Comparison of ENCODE assay signal across 26 cellular contexts in the genomic region with DNA sequence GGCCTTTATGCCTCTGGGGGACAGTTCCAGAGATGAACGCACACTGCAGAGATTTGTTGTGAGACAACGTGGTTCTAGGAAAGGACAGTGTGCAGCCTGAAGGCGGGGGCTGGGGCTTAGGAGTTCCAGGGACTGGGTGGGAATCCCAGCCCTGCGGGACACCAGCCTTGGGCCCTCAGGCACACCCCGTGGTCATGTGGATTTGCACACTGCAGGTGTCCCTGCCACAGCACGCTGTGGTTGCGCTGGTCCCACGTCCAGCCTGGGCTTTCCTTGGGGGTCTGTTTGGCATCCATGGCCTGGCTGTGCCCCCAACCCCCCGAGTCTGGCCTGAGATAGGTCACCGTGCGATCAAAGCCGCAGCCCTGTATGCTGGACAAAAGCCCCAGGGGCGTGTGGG. TPM values are rescaled to one million over a fixed set of nuclear protein-coding genes. Genes with fewer than 3 reads are reported as not detected.
A peak's percentile ranks its signal among the peaks of the same experiment; 100 is the strongest.
DNase-seq lines count a peak whose midpoint lies in the region; ATAC-seq and TF ChIP-seq lines count a peak whose summit lies in the region.
"Had no signal": no experiment of that assay in that cellular context is flagged by ENCODE, and none has a peak within 500 bp of the region (broad histone marks: within the 10 kb centered on the region; RNA-seq: fewer than 3 reads in every experiment).

No MANE protein-coding gene starts in this region.

- H3K4me1 Mint-ChIP-seq in H9 = peaks cover 3 to 20% of the 10 kb centered on the region in 2 experiments

- H3K9me3 ChIP-seq in H9 (ENCODE audit: control insufficient read depth, low read depth, low read length) (no peaks in the 10 kb centered on the region), esophagus muscularis mucosa (no peaks in the 10 kb centered on the region), neuronal stem cell (replicated peaks in 1 of 2; ENCODE audit: control insufficient read depth in 2 of 2, insufficient read depth in 1 of 2, low read depth in 1 of 2, low read length in 2 of 2) (peaks cover 0 to 2% of the 10 kb centered on the region in 2 donors), transverse colon (no peaks in the 10 kb centered on the region)
- H3K9me3 ChIP-seq: BLaER1, SJSA1 had no signal

- peaks cover 2% of the 10 kb centered on the region; the same call in 1 of the 2 replicates for H3K27me3 Mint-ChIP-seq in H9 (ENCODE audit: low read depth)
- H3K27me3 Mint-ChIP-seq: CD4-positive, alpha-beta T cell had no signal

- TF ChIP-seq CTCF in H9 (conservative IDR thresholded peaks at IDR 0.05) = no peak
- TF ChIP-seq CTCF in esophagus muscularis mucosa (IDR thresholded peaks at IDR 0.05) = no peak
- no peak for TF ChIP-seq CTCF in transverse colon (IDR thresholded peaks at IDR 0.05)

- no peak overlapping the region for H3T11ph ChIP-seq in H9 (ENCODE audit: low read length)

- ATAC-seq in left colon = no peak
- ATAC-seq: GM12878, GM23338, HCT116, Right ventricle myocardium inferior had no signal

- intact Hi-C loops in esophagus muscularis mucosa (cut with DNase I) (no loop called here), transverse colon (cut with DNase I; ENCODE audit: low total_unique reads) (loop anchor here (5.0 kb wide), 1 partner anchor 57 kb away; no protein-coding TSS in a partner anchor), left colon (cut with DNase I, micrococcal nuclease) (no loop called here)

- DNase-seq in H9 = no peak
- DNase-seq in esophagus muscularis mucosa (ENCODE audit: extremely low spot score) = no peak
- no peak for DNase-seq in neuronal stem cell (ENCODE audit: low spot score)
- DNase-seq in transverse colon = no peak
- DNase-seq in NCI-H82 treated with DMSO at 0.1 percent for 48 hours (lab: John Stamatoyannopoulos, UW; ENCODE audit: unreplicated experiment) = no peak
- no peak for DNase-seq in NOMO-1 treated with dmso at 0.1 percent for 144 hours (lab: John Stamatoyannopoulos, UW; ENCODE audit: unreplicated experiment)
- no peak for DNase-seq in left colon
- DNase-seq in GM19238 (ENCODE audit: insufficient read length, low spot score) = no peak
- DNase-seq: ACHN; CD4-positive, alpha-beta T cell; COR-L47; DMS79 treated with DMSO at 0.1 percent for 48 hours; NCI-H1105; NCI-H2029 treated with DMSO at 0.1 percent for 48 hours; NCI-H226; NCI-H510A treated with DMSO at 0.1 percent for 48 hours; NCI-H748 treated with DMSO at 0.1 percent for 48 hours; OCI-M1 had no signal

- H3K27ac ChIP-seq in H9 (ENCODE audit: insufficient read length, low read depth, low read length) (no peak overlapping the region), esophagus muscularis mucosa (replicated peaks in 1 of 4) (peak overlapping the region; percentile 79 to 89 (median 84)), neuronal stem cell (replicated peaks; ENCODE audit: low read length) (no peak overlapping the region), transverse colon (peak overlapping the region; percentile 39 to 88 (median 76))
- H3K27ac ChIP-seq: 22Rv1, BLaER1, SJSA1 had no signal

- H3K79me2 ChIP-seq in H9 (ENCODE audit: insufficient read depth, low read length) = no peaks in the 10 kb centered on the region

- H3K4ac ChIP-seq in H9 (ENCODE audit: low read depth, low read length) (no peak overlapping the region), neuronal stem cell (ENCODE audit: low read length) (no peak overlapping the region)

- H2BK20ac ChIP-seq in H9 (ENCODE audit: low read depth, low read length, poor library complexity, severe bottlenecking) = no peak overlapping the region

- H2AK5ac ChIP-seq in H9 (ENCODE audit: insufficient read length, low read length) = no peak overlapping the region
- H2AK5ac ChIP-seq in neuronal stem cell (ENCODE audit: low read depth, low read length) = peak overlapping the region; percentile 98

- H3K4me3 ChIP-seq in esophagus muscularis mucosa (no peak overlapping the region), neuronal stem cell (ENCODE audit: low read length in 2 of 2) (no peak overlapping the region), transverse colon (no peak overlapping the region)
- H3K4me3 ChIP-seq: BLaER1, GM12878, GM23338, SJSA1 had no signal

- H4K5ac ChIP-seq in H9 (ENCODE audit: insufficient read length, low read depth, low read length) = no peak overlapping the region

- H3K79me1 ChIP-seq in H9 (ENCODE audit: insufficient read depth, low read depth, low read length, poor library complexity, severe bottlenecking) = no peaks in the 10 kb centered on the region
- no peaks in the 10 kb centered on the region for H3K79me1 ChIP-seq in neuronal stem cell (ENCODE audit: low read depth, low read length)

- H3K27me3 ChIP-seq in H9 (ENCODE audit: insufficient read depth, low read length) (no peaks in the 10 kb centered on the region), esophagus muscularis mucosa (no peaks in the 10 kb centered on the region), neuronal stem cell (ENCODE audit: control insufficient read depth in 3 of 3, insufficient read depth in 3 of 3, low read depth in 1 of 3, low read length in 3 of 3) (no peaks in the 10 kb centered on the region), transverse colon (no peaks in the 10 kb centered on the region)
- H3K27me3 ChIP-seq: BLaER1, SJSA1 had no signal

- H3K23me2 ChIP-seq in H9 (ENCODE audit: insufficient read length, low read depth, low read length, poor library complexity, severe bottlenecking) = no peaks in the 10 kb centered on the region

- TF ChIP-seq EP300 in esophagus muscularis mucosa (IDR thresholded peaks at IDR 0.05) (no peak), transverse colon (IDR thresholded peaks at IDR 0.05; ENCODE audit: low read depth) (no peak)

- H3K36me3 ChIP-seq in esophagus muscularis mucosa (no peaks in the 10 kb centered on the region), neuronal stem cell (replicated peaks in 1 of 2; ENCODE audit: control insufficient read depth in 2 of 2, insufficient read depth in 2 of 2, low read length in 2 of 2) (no peaks in the 10 kb centered on the region), transverse colon (no peaks in the 10 kb centered on the region)
- H3K36me3 ChIP-seq: BLaER1, SJSA1 had no signal

- no peak overlapping the region for H3K18ac ChIP-seq in H9 (ENCODE audit: insufficient read length, low read depth, low read length)
- peak overlapping the region; percentile 95 for H3K18ac ChIP-seq in neuronal stem cell (ENCODE audit: low read length)

- no peaks in the 10 kb centered on the region for H4K20me1 ChIP-seq in H9 (ENCODE audit: control insufficient read depth, insufficient read depth, insufficient read length)
- H4K20me1 ChIP-seq: BLaER1 had no signal

- H2BK120ac ChIP-seq in H9 (ENCODE audit: low read depth, low read length, poor library complexity, severe bottlenecking) (no peak overlapping the region), neuronal stem cell (ENCODE audit: low read depth, low read length) (peak overlapping the region; percentile 16)

- H4K91ac ChIP-seq in H9 (ENCODE audit: insufficient read length, low read depth, low read length) (no peak overlapping the region), neuronal stem cell (ENCODE audit: low read depth, low read length, poor library complexity) (no peak overlapping the region)

- H2BK5ac ChIP-seq in H9 (ENCODE audit: insufficient read length, low read length) (no peak overlapping the region), neuronal stem cell (ENCODE audit: low read length) (peak overlapping the region; percentile 76)

- H2BK15ac ChIP-seq in H9 (ENCODE audit: low read depth, low read length) (no peak overlapping the region), neuronal stem cell (ENCODE audit: low read length) (peak overlapping the region; percentile 98)

- no peak overlapping the region for H3K56ac ChIP-seq in H9 (ENCODE audit: insufficient read length, low read depth, low read length)

- H3K4me3 Mint-ChIP-seq in H9 = no peak overlapping the region
- H3K4me3 Mint-ChIP-seq: CD4-positive, alpha-beta T cell; GM23338; IgD-negative memory B cell had no signal

- no peak for TF ChIP-seq POLR2A in esophagus muscularis mucosa (IDR thresholded peaks at IDR 0.05; ENCODE audit: low read depth)
- TF ChIP-seq POLR2A in transverse colon (IDR thresholded peaks at IDR 0.05) = no peak

- H3K9ac ChIP-seq in H9 (ENCODE audit: extremely low read depth, insufficient read length, low read length) = no peak overlapping the region
- H3K9ac ChIP-seq in neuronal stem cell (ENCODE audit: low read depth, low read length, poor library complexity) = peak overlapping the region; percentile 73
- H3K9ac ChIP-seq: BLaER1 had no signal

- H4K8ac ChIP-seq in H9 (replicated peaks; ENCODE audit: insufficient read length, low read depth, low read length) (no peak overlapping the region), neuronal stem cell (ENCODE audit: low read depth, low read length) (no peak overlapping the region)

- no CpG with 5 or more reads among the region's 13 CpGs for WGBS in H9 (ENCODE audit: extremely low coverage, insufficient read length, low lambda C conversion rate)
- 73% methylated on average over 5 of the region's 13 CpGs for WGBS in esophagus muscularis mucosa
- WGBS in neuronal stem cell (ENCODE audit: extremely low coverage in 2 of 2, insufficient read length in 2 of 2, insufficient replicate concordance in 1 of 2), 2 donors = no CpG with 5 or more reads among the region's 13 CpGs
- WGBS in transverse colon (ENCODE audit: low coverage in 1 of 2), 2 donors = 68% methylated on average over 13 of the region's 13 CpGs; no CpG with 5 or more reads in 1 of the 2 donors

- H3K23ac ChIP-seq in H9 (ENCODE audit: insufficient read length, low read depth, low read length) (no peak overlapping the region), neuronal stem cell (ENCODE audit: low read depth, low read length, poor library complexity) (no peak overlapping the region)

- H2BK12ac ChIP-seq in H9 (ENCODE audit: insufficient read length, low read depth, low read length) = no peak overlapping the region
- peak overlapping the region; percentile 75 for H2BK12ac ChIP-seq in neuronal stem cell (ENCODE audit: low read length)

- H2AFZ ChIP-seq in H9 (ENCODE audit: low read length) = no peak overlapping the region
- no peak overlapping the region for H2AFZ ChIP-seq in neuronal stem cell (ENCODE audit: low read length)
- H2AFZ ChIP-seq: GM23338 had no signal

- peaks cover 0 to 2% (median 0%) of the 10 kb centered on the region in 3 experiments; a peak in 1 of 7 replicates for H3K36me3 Mint-ChIP-seq in H9 (ENCODE audit: insufficient read depth in 1 of 3, low read depth in 3 of 3)

- H3K4me1 ChIP-seq in H9 (ENCODE audit: insufficient read depth, low read length) (no peaks in the 10 kb centered on the region), esophagus muscularis mucosa (peaks cover 15 to 64% (median 59%) of the 10 kb centered on the region in 4 donors), neuronal stem cell (ENCODE audit: control insufficient read depth in 2 of 2, insufficient read depth in 1 of 2, low read depth in 1 of 2, low read length in 2 of 2) (peaks cover 16 to 19% of the 10 kb centered on the region in 2 donors), transverse colon (peaks cover 19 to 46% (median 31%) of the 10 kb centered on the region in 4 donors)
- H3K4me1 ChIP-seq: BLaER1 had no signal

- H3K27ac Mint-ChIP-seq in H9 = peak overlapping the region in 1 of 3 experiments; percentile 67; a peak in 2 of 7 replicates
- H3K27ac Mint-ChIP-seq: CD4-positive, alpha-beta T cell; GM23338 had no signal

- in situ Hi-C loops in transverse colon (cut with MboI; ENCODE audit: low pct_ligation_motif_present in 1 of 4, low pct_unique_long_range_greater_than_20kb in 1 of 4, low sequenced_read_pairs in 3 of 4) = no loop called here

- H3K9me3 Mint-ChIP-seq in H9 = peaks cover 0 to 3% of the 10 kb centered on the region in 2 experiments; a peak in 2 of 5 replicates
- H3K9me3 Mint-ChIP-seq: CD4-positive, alpha-beta T cell; IgD-negative memory B cell had no signal

- no peak overlapping the region for H3K4me2 ChIP-seq in H9 (ENCODE audit: insufficient read depth, insufficient read length, low read length)
- no peak overlapping the region for H3K4me2 ChIP-seq in neuronal stem cell (ENCODE audit: insufficient read depth, low read length, poor library complexity, severe bottlenecking)
- H3K4me2 ChIP-seq: BLaER1, GM23338 had no signal

- H3K14ac ChIP-seq in H9 (ENCODE audit: insufficient read depth, low read length) = peak overlapping the region; percentile 14; the same call in 1 of the 2 replicates
- no peak overlapping the region for H3K14ac ChIP-seq in neuronal stem cell (ENCODE audit: low read length)

RNA-seq across cellular contexts. Expression of gene SHISAL1, which starts 7.3 kb away (rescaled TPM):
- 2.9 and 3.0 TPM in 2 replicates for total RNA-seq in H9 (2021)
- total RNA-seq in esophagus muscularis mucosa = 10 to 100 TPM in 3 of 4 donors, 1 to 10 TPM in 1; 6.6 to 20.4 (median 12.4) TPM
- 3.6 TPM for polyA plus RNA-seq in neuronal stem cell (2013, experiment 1 of 2)
- polyA plus RNA-seq in neuronal stem cell (2013, experiment 2 of 2) = 3.6 TPM
- 1 to 10 TPM; 1.9 to 4.6 (median 3.2) TPM for total RNA-seq in transverse colon
- total RNA-seq in left colon = 1 to 10 TPM in 1 of 2 donors, under 1 TPM in 1; 0.27 to 8.6 TPM
- total RNA-seq: CD4-positive, alpha-beta T cell; GM12878 had no signal
- polyA plus RNA-seq: GM12878, IgD-negative memory B cell had no signal

Comparison
In these comparisons a context has a peak if more than half of its experiments do, and no peak if none do; other contexts are left out.
1. H3K27ac ChIP-seq: peak in esophagus muscularis mucosa (4 of 4) and transverse colon (4 of 4); none in H9 (single experiment) and neuronal stem cell (single experiment).